ENCODE assay signal across 20 cellular contexts in the genomic region with DNA sequence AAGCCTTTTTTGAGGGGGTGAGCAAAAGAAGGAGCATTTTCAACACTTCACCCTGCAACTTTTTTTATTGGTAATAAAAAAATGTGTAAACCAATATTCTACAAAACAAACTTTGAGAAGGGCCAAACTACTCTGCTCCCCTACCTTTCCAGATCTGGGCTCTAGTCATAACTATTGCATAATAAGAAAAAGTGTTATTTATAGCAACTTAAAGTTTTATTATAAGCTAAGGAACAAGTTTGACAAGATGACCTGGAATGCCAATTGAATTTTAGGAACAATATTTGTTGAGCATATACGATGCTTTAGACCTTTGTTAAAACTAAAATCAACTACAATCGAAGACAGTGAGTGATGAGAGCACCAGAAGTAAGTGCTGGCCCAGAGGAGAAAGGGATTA.
"Had no signal": no experiment of that assay in that cellular context is flagged by ENCODE, and none has a peak within 500 bp of the region (broad histone marks: within the 10 kb centered on the region; RNA-seq: fewer than 3 reads in every experiment).

No MANE protein-coding gene starts in this region.

- H3K9me3 ChIP-seq: SJSA1 had no signal

- H3K36me3 ChIP-seq: SJSA1 had no signal

- DNase-seq: IMR-90, Karpas-422, KG1, MM.1S, NCI-H1092 treated with DMSO at 0.1 percent for 48 hours, NCI-H1436, NCI-H1694, NCI-H187 treated with DMSO at 0.1 percent for 48 hours, NCI-H2029 treated with DMSO at 0.1 percent for 48 hours, NCI-H2107, NCI-H2227 treated with DMSO at 0.1 percent for 48 hours, NCI-H524 treated with DMSO at 0.1 percent for 48 hours, NCI-H69, NCI-H774, SHP77 had no signal

- H3K27ac ChIP-seq: RWPE1, SJSA1, SK-N-MC had no signal

- ATAC-seq: HepG2, Panc1 had no signal

- FAIRE-seq: HepG2 had no signal

- H3K27me3 ChIP-seq: SJSA1 had no signal

- H3K4me3 ChIP-seq: SJSA1, SK-N-MC had no signal
